In genomic region chr11:128205796-128206195, GRCh38 we compare ENCODE assay signal across 27 cellular contexts.
"Had no signal": no experiment of that assay in that cellular context is flagged by ENCODE, and none has a peak within 500 bp of the region (broad histone marks: within the 10 kb centered on the region; RNA-seq: fewer than 3 reads in every experiment).

No MANE protein-coding gene starts in this region.

- H3K27ac Mint-ChIP-seq: activated CD8-positive, alpha-beta memory T cell treated with anti-CD3 and anti-CD28 coated beads, Interleukin-2, amount 10 ng/mL, durations not matched to agents 7 days and 5 days; activated naive CD4-positive, alpha-beta T cell treated with anti-CD3 and anti-CD28 coated beads, Interleukin-2, amount 50 U/mL, for 24 hours; activated T-helper 1 cell treated with anti-CD3 and anti-CD28 coated beads, Interleukin-12 subunit alpha, Interleukin-12 subunit beta, Interleukin-2, Interleukin-4 antibody, amounts not matched to agents 30 ng/mL and 10 ng/mL and 1 ng/mL, durations not matched to agents 14 hours and 24 hours and 36 hours; effector memory CD8-positive, alpha-beta T cell; T-cell; T-helper 2 cell treated with Interferon-gamma antibody and Interleukin-4, amounts not matched to agents 5 μg/mL and 100 μg/mL, for 36 hours had no signal

- ATAC-seq: activated CD4-positive, CD25-positive, alpha-beta regulatory T cell treated with anti-CD3 and anti-CD28 coated beads, Interleukin-2, amount 50 U/mL, for 24 hours; activated CD8-positive, alpha-beta memory T cell treated with anti-CD3 and anti-CD28 coated beads, Interleukin-2, amount 10 ng/mL, durations not matched to agents 7 days and 5 days; effector memory CD8-positive, alpha-beta T cell; gastroesophageal sphincter; left colon; right lobe of liver; T-cell had no signal

- H3K4me3 ChIP-seq: ascending aorta, colonic mucosa, dorsolateral prefrontal cortex, gastroesophageal sphincter, right lobe of liver, thoracic aorta, upper lobe of left lung had no signal

- DNase-seq: activated CD4-positive, alpha-beta T cell treated with anti-CD3 and anti-CD28 coated beads, Interleukin-2, amount 50 U/mL, for 4 hours; activated CD8-positive, alpha-beta memory T cell treated with anti-CD3 and anti-CD28 coated beads, Interleukin-2, amount 10 ng/mL, durations not matched to agents 7 days and 5 days; activated gamma-delta T cell; brain microvascular endothelial cell; colonic mucosa; dorsolateral prefrontal cortex; effector memory CD8-positive, alpha-beta T cell; head of caudate nucleus; hypothalamus; left colon; mesendoderm; naive B cell; nucleus accumbens; right lobe of liver; small intestine; stimulated activated CD4-positive, alpha-beta T cell treated with anti-CD3 and anti-CD28 coated beads, Interleukin-4, amount 100 ng/mL, for 24 hours; stimulated activated naive CD4-positive, alpha-beta T cell treated with Interleukin-2 at 50 U/mL for 16 hours; T-cell; upper lobe of left lung had no signal

- H3K27me3 Mint-ChIP-seq: activated CD8-positive, alpha-beta memory T cell treated with anti-CD3 and anti-CD28 coated beads, Interleukin-2, amount 10 ng/mL, durations not matched to agents 7 days and 5 days; activated naive CD4-positive, alpha-beta T cell treated with anti-CD3 and anti-CD28 coated beads, Interleukin-2, amount 50 U/mL, for 24 hours; central memory CD8-positive, alpha-beta T cell; effector memory CD8-positive, alpha-beta T cell; naive B cell; T-cell had no signal

- H3K4me3 Mint-ChIP-seq: activated CD8-positive, alpha-beta memory T cell treated with anti-CD3 and anti-CD28 coated beads, Interleukin-2, amount 10 ng/mL, durations not matched to agents 7 days and 5 days; activated naive CD4-positive, alpha-beta T cell treated with anti-CD3 and anti-CD28 coated beads, Interleukin-2, amount 50 U/mL, for 24 hours; activated T-helper 1 cell treated with anti-CD3 and anti-CD28 coated beads, Interleukin-12 subunit alpha, Interleukin-12 subunit beta, Interleukin-2, Interleukin-4 antibody, amounts not matched to agents 30 ng/mL and 10 ng/mL and 1 ng/mL, durations not matched to agents 14 hours and 24 hours and 36 hours; central memory CD8-positive, alpha-beta T cell; effector memory CD8-positive, alpha-beta T cell; naive B cell; T-cell; T-helper 2 cell treated with Interferon-gamma antibody and Interleukin-4, amounts not matched to agents 5 μg/mL and 100 μg/mL, for 36 hours had no signal
